In the genomic region with DNA sequence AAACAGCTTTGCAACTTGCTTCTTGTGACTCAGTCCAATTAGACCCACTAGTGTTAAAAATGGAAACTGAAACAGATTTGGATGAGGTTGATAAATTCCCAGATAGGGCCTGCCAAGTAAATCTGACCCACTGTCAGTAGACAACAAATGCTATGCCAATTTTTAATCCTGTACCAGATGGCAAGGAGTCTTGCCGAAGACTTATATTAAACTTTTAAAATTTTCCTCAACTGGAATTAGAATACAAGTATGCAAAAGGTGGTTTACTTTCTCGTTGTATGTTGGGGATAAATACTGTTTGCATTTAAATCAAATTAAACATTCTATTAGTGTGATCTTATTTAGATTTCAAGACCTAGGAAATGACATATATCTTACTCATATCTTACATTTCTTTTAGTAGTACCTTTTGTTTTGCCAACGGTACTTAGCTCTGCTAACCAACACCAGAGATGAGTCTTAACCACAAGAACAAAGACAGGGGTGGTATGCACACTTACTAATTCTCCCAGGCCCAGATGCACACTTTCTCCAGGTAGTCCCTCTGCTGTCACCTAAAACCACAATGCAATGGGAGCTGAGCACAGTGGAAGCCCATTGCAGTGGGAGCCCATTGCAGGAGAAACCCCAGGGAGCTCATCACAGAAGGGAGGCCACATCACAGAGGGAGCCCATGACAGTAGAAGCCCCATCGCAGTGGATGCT, we compare ENCODE assay signal across 9 cellular contexts.
DNase-seq lines count a peak whose midpoint lies in the region; ATAC-seq, FAIRE-seq and TF ChIP-seq lines count a peak whose summit lies in the region.
"Had no signal": no experiment of that assay in that cellular context is flagged by ENCODE, and none has a peak within 500 bp of the region (broad histone marks: within the 10 kb centered on the region; RNA-seq: fewer than 3 reads in every experiment).

No MANE protein-coding gene starts in this region.

- H3K27me3 Mint-ChIP-seq in CD4-positive, alpha-beta memory T cell, result peaks cover 4 to 10% of the 10 kb centered on the region in 2 donors

- no peak overlapping the region for H3K27ac Mint-ChIP-seq in CD4-positive, alpha-beta memory T cell

- H3K36me3 Mint-ChIP-seq in CD4-positive, alpha-beta memory T cell, result no peaks in the 10 kb centered on the region

- peak overlapping the region; percentile 76 for H3K4me2 ChIP-seq in keratinocyte (ENCODE audit: control insufficient read depth, extremely low read depth, insufficient read depth, low read depth, low read length)

- peaks cover 95% of the 10 kb centered on the region for H3K4me1 ChIP-seq in keratinocyte (ENCODE audit: control insufficient read depth, extremely low read depth, insufficient read depth, low read length)
- peaks cover 19% of the 10 kb centered on the region for H3K4me1 ChIP-seq in CD4-positive, alpha-beta memory T cell (ENCODE audit: insufficient read depth, low read length)

- H3K4me3 Mint-ChIP-seq in CD4-positive, alpha-beta memory T cell, result peak overlapping the region in 1 of 8 donors; percentile 61

- H3K9me3 ChIP-seq in keratinocyte (ENCODE audit: control insufficient read depth, low read depth, low read length), result no peaks in the 10 kb centered on the region
- H3K9me3 ChIP-seq in CD4-positive, alpha-beta memory T cell (ENCODE audit: control insufficient read depth in 1 of 2, low read length in 2 of 2), result no peaks in the 10 kb centered on the region

- H3K9me1 ChIP-seq in keratinocyte (ENCODE audit: control insufficient read depth, extremely low read depth, insufficient read depth, low read length), result no peaks in the 10 kb centered on the region

- no peaks in the 10 kb centered on the region for H3K36me3 ChIP-seq in keratinocyte (ENCODE audit: control insufficient read depth in 2 of 2, extremely low read depth in 1 of 2, insufficient read depth in 2 of 2, low read length in 2 of 2)
- H3K36me3 ChIP-seq in CD4-positive, alpha-beta memory T cell (ENCODE audit: insufficient read depth, low read length), result no peaks in the 10 kb centered on the region

- dilution Hi-C loops in keratinocyte (cut with MboI; ENCODE audit: extremely low pct_ligation_motif_present, low sequenced_read_pairs), result loop anchor here (5.0 kb wide), 1 partner anchor 37 kb away; no protein-coding TSS in a partner anchor

- peaks cover 30% of the 10 kb centered on the region for H3K79me2 ChIP-seq in keratinocyte (ENCODE audit: control insufficient read depth, insufficient read depth, low read length)

- FAIRE-seq in keratinocyte (lab: Jason Lieb, UNC), result peak; percentile 85

- no peak for TF ChIP-seq CTCF in keratinocyte (optimal IDR thresholded peaks at IDR 0.05 in 1 of 3, IDR thresholded peaks at IDR 0.05 in 1 of 3, conservative IDR thresholded peaks at IDR 0.05 in 1 of 3; ENCODE audit: extremely low read depth in 1 of 3, insufficient read depth in 2 of 3, low read length in 3 of 3)

- H3K4me1 Mint-ChIP-seq in CD4-positive, alpha-beta memory T cell, result peaks cover 8 to 20% (median 14%) of the 10 kb centered on the region in 4 donors

- DNase-seq in DMS 273 (lab: John Stamatoyannopoulos, UW; ENCODE audit: unreplicated experiment) (peak; percentile 87), keratinocyte (ENCODE audit: low read depth, low spot score) (no peak), GF-D8 (lab: John Stamatoyannopoulos, UW) (no peak)
- no peak for DNase-seq in CD4-positive, alpha-beta memory T cell
- DNase-seq: MV-4-11 had no signal

- peak overlapping the region in 2 of 3 experiments; percentile 12 to 29 for H3K4me3 ChIP-seq in keratinocyte (ENCODE audit: control insufficient read depth in 2 of 3, extremely low read depth in 1 of 3, insufficient read depth in 2 of 3, low read depth in 1 of 3, low read length in 3 of 3)
- H3K4me3 ChIP-seq in CD4-positive, alpha-beta memory T cell (ENCODE audit: low read length in 2 of 2), result no peak overlapping the region

- peak overlapping the region; percentile 56 for H3K9ac ChIP-seq in keratinocyte (ENCODE audit: control insufficient read depth, extremely low read depth, insufficient read depth, low read length)

- POLR2A ChIA-PET in CD4-positive, alpha-beta memory T cell (lab: Charles Lee; ENCODE audit: partially characterized antibody), result interaction anchor here (0.5 kb wide), 1 partner anchor 45 kb away, joined by 3 read pairs; no protein-coding TSS in a partner anchor

- H3K27me3 ChIP-seq in keratinocyte (ENCODE audit: control insufficient read depth, extremely low read depth, insufficient read depth, low read length), result no peaks in the 10 kb centered on the region
- no peaks in the 10 kb centered on the region for H3K27me3 ChIP-seq in CD4-positive, alpha-beta memory T cell (ENCODE audit: insufficient read depth, low read length)

- H3K9me3 Mint-ChIP-seq in CD4-positive, alpha-beta memory T cell, result no peaks in the 10 kb centered on the region

- no peak overlapping the region for H2AFZ ChIP-seq in keratinocyte (ENCODE audit: control insufficient read depth, low read length)

- intact Hi-C loops in CD4-positive, alpha-beta memory T cell (cut with micrococcal nuclease), result no loop called here

- peak overlapping the region; percentile 97 for H3K27ac ChIP-seq in keratinocyte (ENCODE audit: control insufficient read depth, insufficient read depth, low read length)
- no peak overlapping the region for H3K27ac ChIP-seq in CD4-positive, alpha-beta memory T cell (ENCODE audit: low read depth, low read length)

- ATAC-seq in GM21723 (IDR thresholded peaks at IDR 0.05; ENCODE audit: unreplicated experiment), result peak; percentile 40
- peak; percentile 18 for ATAC-seq in SK-N-SH treated with all-trans-retinoic acid at 6 μM for 48 hours
- no peak for ATAC-seq in HG03095 (IDR thresholded peaks at IDR 0.05; ENCODE audit: unreplicated experiment)
- ATAC-seq in GM21717 (IDR thresholded peaks at IDR 0.05; ENCODE audit: unreplicated experiment), result no peak

- CTCF ChIA-PET in CD4-positive, alpha-beta memory T cell (lab: Charles Lee; ENCODE audit: partially characterized antibody), result interaction anchor here (0.7 to 4.2 kb wide), 2 partner anchors 10 to 78 kb away, joined by 3 to 19 read pairs; a partner anchor contains a TSS

- H4K20me1 ChIP-seq in keratinocyte (ENCODE audit: control insufficient read depth, extremely low read depth, insufficient read depth, low read length), result no peaks in the 10 kb centered on the region

TF ChIP-seq in SK-N-SH treated with all-trans-retinoic acid at 6 μM for 48 hours, 23 proteins besides CTCF, POLR2A, EP300 and RAD21:
- TF ChIP-seq, protein P1, sequence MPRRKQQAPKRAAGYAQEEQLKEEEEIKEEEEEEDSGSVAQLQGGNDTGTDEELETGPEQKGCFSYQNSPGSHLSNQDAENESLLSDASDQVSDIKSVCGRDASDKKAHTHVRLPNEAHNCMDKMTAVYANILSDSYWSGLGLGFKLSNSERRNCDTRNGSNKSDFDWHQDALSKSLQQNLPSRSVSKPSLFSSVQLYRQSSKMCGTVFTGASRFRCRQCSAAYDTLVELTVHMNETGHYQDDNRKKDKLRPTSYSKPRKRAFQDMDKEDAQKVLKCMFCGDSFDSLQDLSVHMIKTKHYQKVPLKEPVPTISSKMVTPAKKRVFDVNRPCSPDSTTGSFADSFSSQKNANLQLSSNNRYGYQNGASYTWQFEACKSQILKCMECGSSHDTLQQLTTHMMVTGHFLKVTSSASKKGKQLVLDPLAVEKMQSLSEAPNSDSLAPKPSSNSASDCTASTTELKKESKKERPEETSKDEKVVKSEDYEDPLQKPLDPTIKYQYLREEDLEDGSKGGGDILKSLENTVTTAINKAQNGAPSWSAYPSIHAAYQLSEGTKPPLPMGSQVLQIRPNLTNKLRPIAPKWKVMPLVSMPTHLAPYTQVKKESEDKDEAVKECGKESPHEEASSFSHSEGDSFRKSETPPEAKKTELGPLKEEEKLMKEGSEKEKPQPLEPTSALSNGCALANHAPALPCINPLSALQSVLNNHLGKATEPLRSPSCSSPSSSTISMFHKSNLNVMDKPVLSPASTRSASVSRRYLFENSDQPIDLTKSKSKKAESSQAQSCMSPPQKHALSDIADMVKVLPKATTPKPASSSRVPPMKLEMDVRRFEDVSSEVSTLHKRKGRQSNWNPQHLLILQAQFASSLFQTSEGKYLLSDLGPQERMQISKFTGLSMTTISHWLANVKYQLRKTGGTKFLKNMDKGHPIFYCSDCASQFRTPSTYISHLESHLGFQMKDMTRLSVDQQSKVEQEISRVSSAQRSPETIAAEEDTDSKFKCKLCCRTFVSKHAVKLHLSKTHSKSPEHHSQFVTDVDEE (CRISPR knock-in tag; IDR thresholded peaks at IDR 0.05), result no peak
- TF ChIP-seq, protein P2, sequence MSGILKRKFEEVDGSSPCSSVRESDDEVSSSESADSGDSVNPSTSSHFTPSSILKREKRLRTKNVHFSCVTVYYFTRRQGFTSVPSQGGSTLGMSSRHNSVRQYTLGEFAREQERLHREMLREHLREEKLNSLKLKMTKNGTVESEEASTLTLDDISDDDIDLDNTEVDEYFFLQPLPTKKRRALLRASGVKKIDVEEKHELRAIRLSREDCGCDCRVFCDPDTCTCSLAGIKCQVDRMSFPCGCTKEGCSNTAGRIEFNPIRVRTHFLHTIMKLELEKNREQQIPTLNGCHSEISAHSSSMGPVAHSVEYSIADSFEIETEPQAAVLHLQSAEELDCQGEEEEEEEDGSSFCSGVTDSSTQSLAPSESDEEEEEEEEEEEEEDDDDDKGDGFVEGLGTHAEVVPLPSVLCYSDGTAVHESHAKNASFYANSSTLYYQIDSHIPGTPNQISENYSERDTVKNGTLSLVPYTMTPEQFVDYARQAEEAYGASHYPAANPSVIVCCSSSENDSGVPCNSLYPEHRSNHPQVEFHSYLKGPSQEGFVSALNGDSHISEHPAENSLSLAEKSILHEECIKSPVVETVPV (CRISPR knock-in tag; IDR thresholded peaks at IDR 0.05), result no peak

Comparison
In these comparisons a context has a peak if more than half of its experiments do, and no peak if none do; other contexts are left out.
1. ATAC-seq: peak in GM21723 (single experiment) and SK-N-SH treated with all-trans-retinoic acid at 6 μM for 48 hours (single experiment); none in HG03095 (single experiment) and GM21717 (single experiment).
2. H3K4me3 ChIP-seq: peak in keratinocyte (2 of 3); none in CD4-positive, alpha-beta memory T cell (0 of 2).